In genomic region chr1:31579374-31579773, GRCh38 we compare ENCODE assay signal across 14 cellular contexts. TPM values are rescaled to one million over a fixed set of nuclear protein-coding genes. Genes with fewer than 3 reads are reported as not detected.
DNase-seq lines count a peak whose midpoint lies in the region; ATAC-seq and TF ChIP-seq lines count a peak whose summit lies in the region.
"Had no signal": no experiment of that assay in that cellular context is flagged by ENCODE, and none has a peak within 500 bp of the region (broad histone marks: within the 10 kb centered on the region; RNA-seq: fewer than 3 reads in every experiment).

No MANE protein-coding gene starts in this region.

- H4K20me1 ChIP-seq in GM23248 (ENCODE audit: insufficient read depth) = no peaks in the 10 kb centered on the region

- DNase-seq in Panc1 (ENCODE audit: low read depth, low spot score) (no peak), epidermal melanocyte (ENCODE audit: insufficient read length, low spot score) (peak; percentile 15), mesenteric fat pad (ENCODE audit: low spot score) (peak; percentile 59), thyroid gland (peak; percentile 64), GM23248 (no peak), NCI-H1048 (lab: John Stamatoyannopoulos, UW) (no peak)
- no peak for DNase-seq in activated CD8-positive, alpha-beta T cell treated with anti-CD3 and anti-CD28 coated beads, Interleukin-2, amount 10 ng/mL, durations not matched to agents 7 days and 5 days
- DNase-seq: activated T-cell treated with anti-CD3 and anti-CD28 coated beads for 4 hours; DMS 273 treated with DMSO at 0.1 percent for 48 hours; NCI-H1436; NK-92 treated with Interleukin-12 subunit alpha and Interleukin-12 subunit beta, amount 100 ng/mL, for 24 hours had no signal

- in situ Hi-C loops in Panc1 (cut with HindIII; ENCODE audit: low pct_unique_long_range_greater_than_20kb, low sequenced_read_pairs) = no loop called here
- in situ Hi-C loops in GM23248 (cut with MboI) = no loop called here

- peak in 1 of 2 donors; percentile 11 for TF ChIP-seq POLR2A in thyroid gland (IDR thresholded peaks at IDR 0.05)

- BruUV-seq in Panc1 (replicated peaks; lab: Mats Ljungman, UMichigan) = no TSS peak

- H3K4me3 ChIP-seq in Panc1 (ENCODE audit: low read depth in 2 of 2, low read length in 2 of 2) (no peak overlapping the region), thyroid gland (replicated peaks in 1 of 3) (peak overlapping the region in 2 of 3 donors; percentile 4 to 12), GM23248 (no peak overlapping the region)

- no peaks in the 10 kb centered on the region for H3K4me1 Mint-ChIP-seq in activated CD8-positive, alpha-beta T cell treated with anti-CD3 and anti-CD28 coated beads, Interleukin-2, amount 10 ng/mL, durations not matched to agents 7 days and 5 days (ENCODE audit: low read depth)

- H3K79me2 ChIP-seq in GM23248 (ENCODE audit: insufficient read depth) = no peaks in the 10 kb centered on the region

- 26 to 34% methylated on average over 4 to 5 of the region's 5 CpGs for WGBS in thyroid gland, 2 donors
- WGBS in GM23248 (ENCODE audit: low coverage in 1 of 2, low lambda C conversion rate in 2 of 2, missing lambda C conversion rate in 2 of 2), 2 experiments = 77 to 82% methylated on average over 5 of the region's 5 CpGs

- H3K27me3 ChIP-seq in Panc1 (ENCODE audit: control insufficient read depth, insufficient read depth, low read length) = no peaks in the 10 kb centered on the region
- no peaks in the 10 kb centered on the region for H3K27me3 ChIP-seq in thyroid gland
- no peaks in the 10 kb centered on the region for H3K27me3 ChIP-seq in GM23248 (replicated peaks; ENCODE audit: insufficient read depth)

- H2AFZ ChIP-seq in GM23248 = no peak overlapping the region

- POLR2A ChIA-PET in Panc1 (lab: Charles Lee) = no interaction called here
- POLR2A ChIA-PET in activated CD8-positive, alpha-beta T cell treated with anti-CD3 and anti-CD28 coated beads, Interleukin-2, amount 10 ng/mL, durations not matched to agents 7 days and 5 days (lab: Charles Lee) = no interaction called here

- H3K9me3 ChIP-seq in Panc1 (ENCODE audit: control insufficient read depth, insufficient read depth, low read depth, low read length) (no peaks in the 10 kb centered on the region), thyroid gland (no peaks in the 10 kb centered on the region), GM23248 (ENCODE audit: low read depth) (no peaks in the 10 kb centered on the region)

- peaks cover 4% of the 10 kb centered on the region; the same call in 1 of the 2 replicates for H3K36me3 ChIP-seq in Panc1 (ENCODE audit: control insufficient read depth, insufficient read depth, low read length)
- H3K36me3 ChIP-seq in thyroid gland = peaks cover 7% of the 10 kb centered on the region in 2 donors
- H3K36me3 ChIP-seq in GM23248 (ENCODE audit: low read depth) = no peaks in the 10 kb centered on the region

- H3K4me1 ChIP-seq in Panc1 (ENCODE audit: control insufficient read depth, insufficient read depth, low read length) (peaks cover 60% of the 10 kb centered on the region), thyroid gland (peaks cover 76 to 84% of the 10 kb centered on the region in 2 donors), GM23248 (ENCODE audit: insufficient read depth) (peaks cover 35% of the 10 kb centered on the region)

- H3K9me2 ChIP-seq in GM23248 (ENCODE audit: insufficient read depth) = no peaks in the 10 kb centered on the region

- intact Hi-C loops in Panc1 (cut with micrococcal nuclease; ENCODE audit: unreplicated experiment) = no loop called here
- intact Hi-C loops in thyroid gland (cut with DNase I) = no loop called here

- no peak for ATAC-seq in Panc1
- ATAC-seq in activated CD8-positive, alpha-beta T cell treated with anti-CD3 and anti-CD28 coated beads, Interleukin-2, amount 10 ng/mL, durations not matched to agents 7 days and 5 days = no peak
- ATAC-seq in GM18907 (IDR thresholded peaks at IDR 0.05; ENCODE audit: unreplicated experiment) = no peak

- peaks cover 4% of the 10 kb centered on the region for H3K27me3 Mint-ChIP-seq in activated CD8-positive, alpha-beta T cell treated with anti-CD3 and anti-CD28 coated beads, Interleukin-2, amount 10 ng/mL, durations not matched to agents 7 days and 5 days (ENCODE audit: low read depth)

- no peak overlapping the region for H3K4me3 Mint-ChIP-seq in activated CD8-positive, alpha-beta T cell treated with anti-CD3 and anti-CD28 coated beads, Interleukin-2, amount 10 ng/mL, durations not matched to agents 7 days and 5 days
- H3K4me3 Mint-ChIP-seq: mesothelial cell of epicardium had no signal

- TF ChIP-seq CTCF in Panc1 (IDR thresholded peaks at IDR 0.05) = no peak
- TF ChIP-seq CTCF in thyroid gland (IDR thresholded peaks at IDR 0.05) = no peak

- no peak overlapping the region for H3K27ac Mint-ChIP-seq in activated CD8-positive, alpha-beta T cell treated with anti-CD3 and anti-CD28 coated beads, Interleukin-2, amount 10 ng/mL, durations not matched to agents 7 days and 5 days
- H3K27ac Mint-ChIP-seq: mesothelial cell of epicardium had no signal

- H3F3A ChIP-seq in GM23248 (ENCODE audit: insufficient read depth) = peaks cover 15% of the 10 kb centered on the region

- no peak overlapping the region for H3K9ac ChIP-seq in GM23248

- H3K36me3 Mint-ChIP-seq in activated CD8-positive, alpha-beta T cell treated with anti-CD3 and anti-CD28 coated beads, Interleukin-2, amount 10 ng/mL, durations not matched to agents 7 days and 5 days (ENCODE audit: low read depth) = no peaks in the 10 kb centered on the region

- H3K4me2 ChIP-seq in GM23248 (ENCODE audit: unreplicated experiment) = no peak overlapping the region

- CTCF ChIA-PET in Panc1 (lab: Charles Lee) = no interaction called here
- CTCF ChIA-PET in activated CD8-positive, alpha-beta T cell treated with anti-CD3 and anti-CD28 coated beads, Interleukin-2, amount 10 ng/mL, durations not matched to agents 7 days and 5 days (lab: Charles Lee) = interaction anchor here (0.9 kb wide), 1 partner anchor 30 kb away, joined by 3 read pairs; no protein-coding TSS in a partner anchor

- peak overlapping the region; percentile 36 for H3K27ac ChIP-seq in Panc1 (ENCODE audit: low read length)
- H3K27ac ChIP-seq in thyroid gland = peak overlapping the region; percentile 80 to 91 (median 90)
- no peak overlapping the region for H3K27ac ChIP-seq in GM23248

- H3K9me3 Mint-ChIP-seq in activated CD8-positive, alpha-beta T cell treated with anti-CD3 and anti-CD28 coated beads, Interleukin-2, amount 10 ng/mL, durations not matched to agents 7 days and 5 days (ENCODE audit: insufficient read depth) = no peaks in the 10 kb centered on the region
- H3K9me3 Mint-ChIP-seq: mesothelial cell of epicardium had no signal

RNA-seq across cellular contexts. Expression of gene TINAGL1, which starts 3.1 kb away (rescaled TPM):
- total RNA-seq in Panc1 (2021; ENCODE audit: unreplicated experiment) (6.1 TPM), mesenteric fat pad (154 TPM), thyroid gland (100 to 1,000 TPM; 157 to 391 (median 227) TPM)
- 4.0 TPM for polyA plus RNA-seq in Panc1 (2012; ENCODE audit: insufficient read length)
- total RNA-seq in activated CD8-positive, alpha-beta T cell treated with anti-CD3 and anti-CD28 coated beads, Interleukin-2, amount 10 ng/mL, durations not matched to agents 7 days and 5 days = not detected
- total RNA-seq in GM23248 (2014; rRNA removed; shearing (Covaris generic)) = 3.5 and 4.7 TPM in 2 replicates
- 1.1 and 1.4 TPM in 2 replicates for polyA plus RNA-seq in GM23248 (2016; fragmentation: Nextera tagmentation; extraction: Ambion mirVana)

RNA-seq across cellular contexts. Expression of gene HCRTR1, which starts 38.1 kb away (rescaled TPM):
- 0.18 TPM for total RNA-seq in Panc1 (2021; ENCODE audit: unreplicated experiment)
- polyA plus RNA-seq in Panc1 (2012; ENCODE audit: insufficient read length) = not detected
- 0.39 TPM for total RNA-seq in mesenteric fat pad
- 1 to 10 TPM in 2 of 4 donors, under 1 TPM in 2; 0.40 to 5.6 (median 1.3) TPM for total RNA-seq in thyroid gland
- not detected for total RNA-seq in activated CD8-positive, alpha-beta T cell treated with anti-CD3 and anti-CD28 coated beads, Interleukin-2, amount 10 ng/mL, durations not matched to agents 7 days and 5 days
- not detected in 2 replicates for total RNA-seq in GM23248 (2014; rRNA removed; shearing (Covaris generic))
- not detected in 2 replicates for polyA plus RNA-seq in GM23248 (2016; fragmentation: Nextera tagmentation; extraction: Ambion mirVana)
- total RNA-seq: HT-29 had no signal

Comparison
In these comparisons a context has a peak if more than half of its experiments do, and no peak if none do; other contexts are left out.
1. DNase-seq: peak in epidermal melanocyte (single experiment), mesenteric fat pad (single experiment) and thyroid gland (2 of 2); none in Panc1 (single experiment), activated CD8-positive, alpha-beta T cell treated with anti-CD3 and anti-CD28 coated beads, Interleukin-2, amount 10 ng/mL, durations not matched to agents 7 days and 5 days (single experiment), GM23248 (single experiment) and NCI-H1048 (single experiment).
2. H3K4me3 ChIP-seq: peak in thyroid gland (2 of 3); none in Panc1 (0 of 2) and GM23248 (single experiment).
3. RNA of gene TINAGL1, which starts 3.1 kb away (total RNA-seq): 157 to 391 TPM in thyroid gland and 154 TPM in mesenteric fat pad (single experiment); 6.1 TPM in Panc1 (single experiment), 3.5 to 4.7 TPM in GM23248 and not detected in activated CD8-positive, alpha-beta T cell treated with anti-CD3 and anti-CD28 coated beads, Interleukin-2, amount 10 ng/mL, durations not matched to agents 7 days and 5 days; every median in the first group is over 10 times any median in the second.